Comparison of ENCODE assay signal across 10 cellular contexts in genomic region chr1:39129514-39129913, GRCh38.
A peak's percentile ranks its signal among the peaks of the same experiment; 100 is the strongest.
DNase-seq lines count a peak whose midpoint lies in the region; ATAC-seq, FAIRE-seq and TF ChIP-seq lines count a peak whose summit lies in the region.
"Had no signal": no experiment of that assay in that cellular context is flagged by ENCODE, and none has a peak within 500 bp of the region (broad histone marks: within the 10 kb centered on the region; RNA-seq: fewer than 3 reads in every experiment).

No MANE protein-coding gene starts in this region.

- no peaks in the 10 kb centered on the region for H3F3A ChIP-seq in GM23338 (replicated peaks; ENCODE audit: low read depth)

- BruUV-seq in HepG2 (replicated peaks; lab: Mats Ljungman, UMichigan): no TSS peak

- H3K9me2 ChIP-seq in GM23338 (ENCODE audit: insufficient read depth): no peaks in the 10 kb centered on the region

- H3K4me1 Mint-ChIP-seq in GM23338 (peaks cover 53% of the 10 kb centered on the region), natural killer cell (no peaks in the 10 kb centered on the region)

- no peaks in the 10 kb centered on the region for H3K9me3 ChIP-seq in AG04450 (ENCODE audit: control insufficient read depth, insufficient read depth, low read length)
- H3K9me3 ChIP-seq in ascending aorta: no peaks in the 10 kb centered on the region
- H3K9me3 ChIP-seq in HepG2 (ENCODE audit: low read length): no peaks in the 10 kb centered on the region

- peaks cover 12% of the 10 kb centered on the region for H4K20me1 ChIP-seq in GM23338 (replicated peaks; ENCODE audit: insufficient read depth)
- H4K20me1 ChIP-seq in HepG2 (ENCODE audit: insufficient read depth, low read length): no peaks in the 10 kb centered on the region

- TF ChIP-seq CTCF in AG04450 (IDR thresholded peaks at IDR 0.05; ENCODE audit: low read depth, low read length): peak; percentile 45
- peak; percentile 38 to 63 for TF ChIP-seq CTCF in GM23338 (conservative IDR thresholded peaks at IDR 0.05; ENCODE audit: low read depth in 2 of 2)
- peak in 1 of 3 experiments; percentile 30 for TF ChIP-seq CTCF in ascending aorta (IDR thresholded peaks at IDR 0.05)
- TF ChIP-seq CTCF in HepG2 (CRISPR knock-in tag; IDR thresholded peaks at IDR 0.05): 0 out of 2 replicates have a peak, but pooled peaks have one; percentile 20
- TF ChIP-seq CTCF in natural killer cell (IDR thresholded peaks at IDR 0.05): no peak

- FAIRE-seq in HepG2 (lab: Jason Lieb, UNC): no peak

- H3K4me1 ChIP-seq in GM23338 (ENCODE audit: insufficient read depth): peaks cover 57% of the 10 kb centered on the region
- H3K4me1 ChIP-seq in ascending aorta: peaks cover 4 to 43% of the 10 kb centered on the region in 2 donors
- H3K4me1 ChIP-seq in HepG2 (ENCODE audit: insufficient read depth, low read length): peaks cover 52% of the 10 kb centered on the region

- H3K27me3 Mint-ChIP-seq in GM23338 (ENCODE audit: insufficient read depth, low read depth, poor library complexity) (peaks cover 14% of the 10 kb centered on the region), natural killer cell (ENCODE audit: low read depth in 2 of 2) (peaks cover 0 to 2% of the 10 kb centered on the region in 2 donors)

- H3K9ac ChIP-seq in HepG2 (ENCODE audit: insufficient read depth, low read depth, low read length): no peak overlapping the region

- H3K27ac Mint-ChIP-seq in GM23338 (no peak overlapping the region), natural killer cell (no peak overlapping the region)

- no peak for TF ChIP-seq RAD21 in HepG2 (CRISPR knock-in tag; IDR thresholded peaks at IDR 0.05)

- H3K27me3 ChIP-seq in AG04450 (ENCODE audit: control insufficient read depth, insufficient read depth, low read length) (no peaks in the 10 kb centered on the region), GM23338 (ENCODE audit: insufficient read depth) (no peaks in the 10 kb centered on the region), ascending aorta (no peaks in the 10 kb centered on the region), HepG2 (ENCODE audit: control insufficient read depth in 1 of 2, insufficient read depth in 2 of 2, low read length in 2 of 2) (no peaks in the 10 kb centered on the region)

- TF ChIP-seq EP300 in HepG2 (IDR thresholded peaks at IDR 0.05; ENCODE audit: low read depth in 2 of 2, low read length in 2 of 2) (no peak), HepG2 (CRISPR knock-in tag; IDR thresholded peaks at IDR 0.05; ENCODE audit: borderline replicate concordance) (no peak)

- H2AFZ ChIP-seq in GM23338: no peak overlapping the region
- no peak overlapping the region for H2AFZ ChIP-seq in HepG2 (ENCODE audit: low read length)

- H3K36me3 Mint-ChIP-seq in GM23338 (ENCODE audit: low read depth) (peaks cover 18% of the 10 kb centered on the region), natural killer cell (no peaks in the 10 kb centered on the region)

- no peak for TF ChIP-seq POLR2A in HepG2 (IDR thresholded peaks at IDR 0.05; ENCODE audit: insufficient read depth in 1 of 2, low read depth in 2 of 2, low read length in 2 of 2)

- in situ Hi-C loops in HepG2 (cut with HindIII; ENCODE audit: extremely low pct_ligation_motif_present, low pct_unique_long_range_greater_than_20kb): no loop called here

- H3K36me3 ChIP-seq in GM23338 (ENCODE audit: insufficient read depth) (no peaks in the 10 kb centered on the region), ascending aorta (peaks cover 0 to 3% of the 10 kb centered on the region in 2 donors), HepG2 (replicated peaks in 1 of 2; ENCODE audit: control insufficient read depth in 1 of 2, insufficient read depth in 2 of 2, low read length in 2 of 2) (no peaks in the 10 kb centered on the region)

- ATAC-seq in GM23338 (peak; percentile 23), HepG2 (no peak), GM21576 (IDR thresholded peaks at IDR 0.05; ENCODE audit: unreplicated experiment) (no peak), natural killer cell (no peak), HG02938 (IDR thresholded peaks at IDR 0.05; ENCODE audit: unreplicated experiment) (no peak)

- H3K27ac ChIP-seq in AG04450 (ENCODE audit: low read depth, low read length): no peak overlapping the region
- H3K27ac ChIP-seq in GM23338 (ENCODE audit: low read depth): peak overlapping the region; percentile 57; the same call in 1 of the 2 replicates
- H3K27ac ChIP-seq in ascending aorta: peak overlapping the region; percentile 54 to 59
- no peak overlapping the region for H3K27ac ChIP-seq in HepG2 (ENCODE audit: extremely low read length, insufficient read depth, low read length)

- H3K79me2 ChIP-seq in GM23338 (replicated peaks; ENCODE audit: insufficient read depth) (peaks cover 83% of the 10 kb centered on the region), HepG2 (ENCODE audit: insufficient read depth, low read length) (peaks cover 4% of the 10 kb centered on the region)

- H3K4me3 ChIP-seq in AG04450 (ENCODE audit: low read depth, low read length) (no peak overlapping the region), GM23338 (peak overlapping the region; percentile 32; the same call in 1 of the 2 replicates), ascending aorta (no peak overlapping the region), HepG2 (replicated peaks in 1 of 3; ENCODE audit: insufficient read depth in 1 of 3, low read depth in 2 of 3, low read length in 3 of 3) (no peak overlapping the region)

- CTCF ChIA-PET in AG04450 (lab: Charles Lee) (interaction anchor here (0.5 to 1.3 kb wide), 5 partner anchors 19 to 129 kb away, joined by 3 to 4 read pairs (median 3); no protein-coding TSS in a partner anchor), HepG2 (lab: Yijun Ruan, JAX; ENCODE audit: low intra/inter-chr PET ratio, low total read pairs) (no interaction called here)

- POLR2A ChIA-PET in AG04450 (lab: Yijun Ruan, JAX) (no interaction called here), HepG2 (lab: Yijun Ruan, JAX) (no interaction called here)

- H3K4me3 Mint-ChIP-seq in GM23338 (peak overlapping the region; percentile 24; the same call in 2 of the 3 replicates), natural killer cell (no peak overlapping the region)

- DNase-seq in AG04450 (ENCODE audit: low read depth, low spot score) (no peak), GM23338 (ENCODE audit: low spot score) (peak; percentile 57), ascending aorta (ENCODE audit: low spot score in 2 of 2) (no peak), HepG2 (ENCODE audit: low spot score) (no peak), SK-N-DZ (ENCODE audit: low spot score) (no peak), natural killer cell (no peak)
- DNase-seq: NCI-H2081 treated with DMSO at 0.1 percent for 48 hours; stimulated activated CD4-positive, alpha-beta T cell treated with anti-CD3 and anti-CD28 coated beads, Interleukin-4, amount 100 ng/mL, for 1 hour had no signal

- intact Hi-C loops in ascending aorta (cut with DNase I): no loop called here
- intact Hi-C loops in HepG2 (cut with micrococcal nuclease; ENCODE audit: unreplicated experiment): no loop called here
- intact Hi-C loops in natural killer cell (cut with micrococcal nuclease): no loop called here

- H3K4me2 ChIP-seq in GM23338 (peak overlapping the region; percentile 74), HepG2 (ENCODE audit: low read depth, low read length) (no peak overlapping the region)

- H3K9me3 Mint-ChIP-seq in GM23338 (no peaks in the 10 kb centered on the region), natural killer cell (no peaks in the 10 kb centered on the region)

TF ChIP-seq in GM23338, 12 proteins besides CTCF, POLR2A, EP300 and RAD21 (continues in another document):
- TF ChIP-seq POLR2AphosphoS5 (IDR thresholded peaks at IDR 0.05; ENCODE audit: low read depth) (no peak), JUNB (IDR thresholded peaks at IDR 0.05; ENCODE audit: unreplicated experiment) (no peak), STAT1 (IDR thresholded peaks at IDR 0.05; ENCODE audit: unreplicated experiment) (no peak), CREB1 (CRISPR knock-in tag; IDR thresholded peaks at IDR 0.05; ENCODE audit: low read depth) (no peak), NANOG (IDR thresholded peaks at IDR 0.05; ENCODE audit: borderline replicate concordance) (no peak), EZH2 (IDR thresholded peaks at IDR 0.05; ENCODE audit: low read depth, unreplicated experiment) (no peak)

TF ChIP-seq in HepG2, 621 proteins besides CTCF, POLR2A, EP300 and RAD21:
- TF ChIP-seq TP53 (CRISPR knock-in tag; conservative IDR thresholded peaks at IDR 0.05) (no peak), HCFC1 (IDR thresholded peaks at IDR 0.05; ENCODE audit: low read depth, low read length) (no peak), TBL1XR1 (IDR thresholded peaks at IDR 0.05; ENCODE audit: borderline replicate concordance, low read length, partially characterized antibody) (no peak), ATF4 (CRISPR knock-in tag; IDR thresholded peaks at IDR 0.05) (no peak), NPAS2 (CRISPR knock-in tag; IDR thresholded peaks at IDR 0.05; ENCODE audit: borderline replicate concordance) (no peak), ZNF552 (CRISPR knock-in tag; IDR thresholded peaks at IDR 0.05; ENCODE audit: borderline replicate concordance) (no peak), PRPF4 (IDR thresholded peaks at IDR 0.05; ENCODE audit: low read depth, low read length, poor library complexity, severe bottlenecking) (no peak), PHF20 (CRISPR knock-in tag; IDR thresholded peaks at IDR 0.05) (no peak), ZNF670 (CRISPR knock-in tag; IDR thresholded peaks at IDR 0.05; ENCODE audit: borderline replicate concordance) (no peak), PTBP1 (IDR thresholded peaks at IDR 0.05; ENCODE audit: low read depth, low read length, poor library complexity, severe bottlenecking) (no peak)

Comparison
In these comparisons a context has a peak if more than half of its experiments do, and no peak if none do; other contexts are left out.
1. H3K27ac ChIP-seq: peak in GM23338 (single experiment) and ascending aorta (2 of 2); none in AG04450 (single experiment) and HepG2 (single experiment).